Comparison of ENCODE assay signal across 20 cellular contexts in genomic region chr10:57960406-57960805, GRCh38.
DNase-seq lines count a peak whose midpoint lies in the region; ATAC-seq and TF ChIP-seq lines count a peak whose summit lies in the region.
"Had no signal": no experiment of that assay in that cellular context is flagged by ENCODE, and none has a peak within 500 bp of the region (broad histone marks: within the 10 kb centered on the region; RNA-seq: fewer than 3 reads in every experiment).

No MANE protein-coding gene starts in this region.

- in situ Hi-C loops in GM23248 (cut with MboI), result no loop called here
- in situ Hi-C loops in gastrocnemius medialis (cut with MboI; ENCODE audit: low sequenced_read_pairs in 4 of 4), result no loop called here

- H3K79me2 ChIP-seq in GM23248 (ENCODE audit: insufficient read depth), result no peaks in the 10 kb centered on the region

- H4K20me1 ChIP-seq in GM23248 (ENCODE audit: insufficient read depth), result no peaks in the 10 kb centered on the region
- H4K20me1 ChIP-seq: BLaER1 treated with 17β-estradiol and CSF1 and Interleukin-3, amounts not matched to agents 10 nM and 100 nM had no signal

- H3K4me2 ChIP-seq in GM23248 (ENCODE audit: unreplicated experiment), result no peak overlapping the region
- H3K4me2 ChIP-seq: A549; BLaER1 treated with 17β-estradiol and CSF1 and Interleukin-3, amounts not matched to agents 10 nM and 100 nM; GM23338 had no signal

- no peaks in the 10 kb centered on the region for H3K9me3 ChIP-seq in GM23248 (ENCODE audit: low read depth)
- H3K9me3 ChIP-seq in T-helper 17 cell (ENCODE audit: control insufficient read depth, low read length, poor library complexity, severe bottlenecking), result no peaks in the 10 kb centered on the region
- no peaks in the 10 kb centered on the region for H3K9me3 ChIP-seq in gastrocnemius medialis
- H3K9me3 ChIP-seq: A549; BE2C; BLaER1 treated with 17β-estradiol and CSF1 and Interleukin-3, amounts not matched to agents 10 nM and 100 nM had no signal

- WGBS in GM23248 (ENCODE audit: low coverage in 1 of 2, low lambda C conversion rate in 2 of 2, missing lambda C conversion rate in 2 of 2), 2 experiments, result 19 to 28% methylated on average over 3 of the region's 3 CpGs

- peak; percentile 31 for DNase-seq in GM23248
- peak; percentile 59 for DNase-seq in renal cortical epithelial cell (ENCODE audit: low read depth)
- no peak for DNase-seq in T-helper 17 cell
- DNase-seq in gastrocnemius medialis, result no peak
- DNase-seq: 8988T; ACHN; AML-193; BE2C; CD4-positive, alpha-beta T cell; CD8-positive, alpha-beta memory T cell; DMS53; DND-41; H9 had no signal

- H3K9ac ChIP-seq in GM23248, result no peak overlapping the region
- H3K9ac ChIP-seq: BLaER1 treated with 17β-estradiol and CSF1 and Interleukin-3, amounts not matched to agents 10 nM and 100 nM had no signal

- no peak for TF ChIP-seq POLR2A in gastrocnemius medialis (IDR thresholded peaks at IDR 0.05)

- H3K27me3 Mint-ChIP-seq in T-helper 17 cell, result no peaks in the 10 kb centered on the region
- H3K27me3 Mint-ChIP-seq: CD4-positive, alpha-beta T cell had no signal

- H3K36me3 ChIP-seq in GM23248 (ENCODE audit: low read depth) (no peaks in the 10 kb centered on the region), gastrocnemius medialis (no peaks in the 10 kb centered on the region)
- H3K36me3 ChIP-seq: BE2C; BLaER1 treated with 17β-estradiol and CSF1 and Interleukin-3, amounts not matched to agents 10 nM and 100 nM had no signal

- H3K27ac Mint-ChIP-seq in T-helper 17 cell, result no peak overlapping the region
- H3K27ac Mint-ChIP-seq: CD14-positive monocyte; CD4-positive, alpha-beta T cell; CD8-positive, alpha-beta memory T cell; GM23338; H9 had no signal

- H3K4me3 Mint-ChIP-seq in T-helper 17 cell, result no peak overlapping the region
- H3K4me3 Mint-ChIP-seq: CD14-positive monocyte; CD4-positive, alpha-beta T cell; CD8-positive, alpha-beta memory T cell; GM23338; H9 had no signal

- peaks cover 2% of the 10 kb centered on the region for H3K36me3 Mint-ChIP-seq in T-helper 17 cell (ENCODE audit: low read depth)
- H3K36me3 Mint-ChIP-seq: CD14-positive monocyte; CD8-positive, alpha-beta memory T cell had no signal

- ATAC-seq in T-helper 17 cell (no peak), GM18517 (IDR thresholded peaks at IDR 0.05; ENCODE audit: unreplicated experiment) (no peak), gastrocnemius medialis (no peak)
- ATAC-seq: A549, GM23338, HCT116 had no signal

- H2AFZ ChIP-seq in GM23248, result no peak overlapping the region
- H2AFZ ChIP-seq: GM23338 had no signal

- intact Hi-C loops in gastrocnemius medialis (cut with DNase I; ENCODE audit: low total_unique reads), result no loop called here

- H3K27me3 ChIP-seq in GM23248 (replicated peaks; ENCODE audit: insufficient read depth) (no peaks in the 10 kb centered on the region), gastrocnemius medialis (no peaks in the 10 kb centered on the region)
- H3K27me3 ChIP-seq: BE2C; BLaER1 treated with 17β-estradiol and CSF1 and Interleukin-3, amounts not matched to agents 10 nM and 100 nM had no signal

- no peak overlapping the region for H3K27ac ChIP-seq in GM23248
- H3K27ac ChIP-seq in VCaP, result peak overlapping the region; percentile 53
- no peak overlapping the region for H3K27ac ChIP-seq in gastrocnemius medialis
- H3K27ac ChIP-seq: A549; BLaER1 treated with 17β-estradiol and CSF1 and Interleukin-3, amounts not matched to agents 10 nM and 100 nM had no signal

- H3K4me3 ChIP-seq in GM23248, result no peak overlapping the region
- H3K4me3 ChIP-seq in gastrocnemius medialis, result no peak overlapping the region
- H3K4me3 ChIP-seq: A549; BLaER1 treated with 17β-estradiol and CSF1 and Interleukin-3, amounts not matched to agents 10 nM and 100 nM; GM23338 had no signal

- no peak for TF ChIP-seq CTCF in VCaP (conservative IDR thresholded peaks at IDR 0.05)
- TF ChIP-seq CTCF in gastrocnemius medialis (IDR thresholded peaks at IDR 0.05 in 4 of 5, conservative IDR thresholded peaks at IDR 0.05 in 1 of 5), result no peak

- H3K9me2 ChIP-seq in GM23248 (ENCODE audit: insufficient read depth), result no peaks in the 10 kb centered on the region

- no peaks in the 10 kb centered on the region for H3K4me1 Mint-ChIP-seq in T-helper 17 cell
- H3K4me1 Mint-ChIP-seq: CD14-positive monocyte; CD8-positive, alpha-beta memory T cell; GM23338 had no signal

- peaks cover 28% of the 10 kb centered on the region for H3K4me1 ChIP-seq in GM23248 (ENCODE audit: insufficient read depth)
- H3K4me1 ChIP-seq in gastrocnemius medialis, result no peaks in the 10 kb centered on the region
- H3K4me1 ChIP-seq: A549, BE2C had no signal

- H3F3A ChIP-seq in GM23248 (ENCODE audit: insufficient read depth), result peaks cover 12% of the 10 kb centered on the region; the same call in 1 of the 2 replicates

Comparison
In these comparisons a context has a peak if more than half of its experiments do, and no peak if none do; other contexts are left out.
1. DNase-seq: peak in GM23248 (single experiment) and renal cortical epithelial cell (single experiment); none in T-helper 17 cell (0 of 3) and gastrocnemius medialis (0 of 2).